ENCODE assay signal across 20 cellular contexts in genomic region chr10:115992554-115992953, GRCh38.
"Had no signal": no experiment of that assay in that cellular context is flagged by ENCODE, and none has a peak within 500 bp of the region (broad histone marks: within the 10 kb centered on the region; RNA-seq: fewer than 3 reads in every experiment).

No MANE protein-coding gene starts in this region.

- DNase-seq: KBM-7; MV-4-11; NCI-H1048; NCI-H146; NCI-H1694 treated with DMSO at 0.1 percent for 48 hours; NCI-H1930; NCI-H2081; NCI-H2107; NCI-H2171 treated with DMSO at 0.1 percent for 48 hours; NCI-H345; NCI-H446 treated with DMSO at 0.1 percent for 48 hours; NCI-H510A treated with DMSO at 0.1 percent for 48 hours; NCI-H526; NCI-H748 treated with DMSO at 0.1 percent for 48 hours; NK-92 treated with Interleukin-12 subunit alpha and Interleukin-12 subunit beta, amount 100 ng/mL, for 24 hours; PC-3; SHP77; SK-N-SH; SW 1271; T-cell had no signal
